ENCODE assay signal across 8 cellular contexts in the genomic region with DNA sequence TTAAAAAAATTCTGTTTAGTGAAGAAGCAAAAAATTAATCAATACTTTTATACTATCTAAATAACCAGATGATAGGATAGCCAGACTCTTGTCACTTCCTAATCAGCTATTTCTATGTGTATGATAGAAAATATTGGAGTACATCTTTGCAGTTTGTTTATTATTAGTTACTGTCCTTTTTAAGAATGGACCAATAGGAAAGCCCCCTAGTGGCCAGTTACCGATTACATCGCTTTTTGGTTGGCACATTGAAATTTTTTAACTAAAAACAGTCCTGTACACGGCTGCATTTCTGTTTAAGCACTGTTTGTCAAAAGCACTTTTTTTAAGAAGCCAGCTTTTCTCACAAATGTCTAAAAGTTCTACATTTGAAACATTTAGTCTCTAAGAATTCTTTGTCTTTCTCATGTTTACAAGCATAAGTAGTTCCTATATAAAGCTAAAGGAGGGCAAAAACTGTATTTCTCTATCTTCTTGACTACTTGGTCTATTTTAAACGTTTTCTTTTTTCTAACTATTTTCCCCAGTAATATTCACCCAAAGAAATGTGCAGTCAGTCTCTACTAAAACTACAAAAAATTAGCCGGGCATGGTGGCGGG.
A peak's percentile ranks its signal among the peaks of the same experiment; 100 is the strongest.
DNase-seq lines count a peak whose midpoint lies in the region; ATAC-seq, FAIRE-seq and TF ChIP-seq lines count a peak whose summit lies in the region.

No MANE protein-coding gene starts in this region.

- intact Hi-C loops in CD8-positive, alpha-beta T cell (cut with DNase I, micrococcal nuclease): no loop called here
- intact Hi-C loops in sciatic nerve (cut with DNase I): no loop called here

- H3K36me3 Mint-ChIP-seq in CD8-positive, alpha-beta T cell: no peaks in the 10 kb centered on the region
- no peaks in the 10 kb centered on the region for H3K36me3 Mint-ChIP-seq in naive thymus-derived CD8-positive, alpha-beta T cell

- no peak for ATAC-seq in CD8-positive, alpha-beta T cell
- no peak for ATAC-seq in naive thymus-derived CD8-positive, alpha-beta T cell
- no peak for ATAC-seq in sciatic nerve
- no peak for ATAC-seq in HG03442 (IDR thresholded peaks at IDR 0.05; ENCODE audit: unreplicated experiment)

- peak; percentile 44 for TF ChIP-seq CTCF in CD8-positive, alpha-beta T cell (IDR thresholded peaks at IDR 0.05)
- peak; percentile 81 for TF ChIP-seq CTCF in fibroblast of pulmonary artery (IDR thresholded peaks at IDR 0.05; ENCODE audit: low read length, missing control alignments)

- no peaks in the 10 kb centered on the region for H3K9me3 ChIP-seq in CD8-positive, alpha-beta T cell (ENCODE audit: low read length)
- no peaks in the 10 kb centered on the region for H3K9me3 ChIP-seq in small intestine (ENCODE audit: control insufficient read depth, low read depth)

- no peaks in the 10 kb centered on the region for H3K36me3 ChIP-seq in CD8-positive, alpha-beta T cell (ENCODE audit: insufficient read depth, low read length)
- no peaks in the 10 kb centered on the region for H3K36me3 ChIP-seq in small intestine (ENCODE audit: control insufficient read depth in 2 of 2, insufficient read depth in 2 of 2, low read length in 2 of 2)

- no peak overlapping the region for H3K27ac ChIP-seq in CD8-positive, alpha-beta T cell (ENCODE audit: low read depth, low read length)
- no peak overlapping the region for H3K27ac ChIP-seq in small intestine (ENCODE audit: low read depth in 1 of 2, low read length in 1 of 2)

- WGBS in small intestine, 3 donors: 34 to 35% (median 34%) methylated on average over 6 of the region's 6 CpGs

- H3K4me3 Mint-ChIP-seq in CD8-positive, alpha-beta T cell: no peak overlapping the region
- no peak overlapping the region for H3K4me3 Mint-ChIP-seq in naive thymus-derived CD8-positive, alpha-beta T cell

- in situ Hi-C loops in SK-MEL-5 (cut with HindIII; ENCODE audit: low pct_unique_long_range_greater_than_20kb, low sequenced_read_pairs): no loop called here

- CTCF ChIA-PET in CD8-positive, alpha-beta T cell (lab: Charles Lee): no interaction called here

- H3K27ac Mint-ChIP-seq in CD8-positive, alpha-beta T cell: no peak overlapping the region
- H3K27ac Mint-ChIP-seq in naive thymus-derived CD8-positive, alpha-beta T cell: no peak overlapping the region

- H3K4me1 ChIP-seq in CD8-positive, alpha-beta T cell (ENCODE audit: insufficient read depth, low read length): no peaks in the 10 kb centered on the region
- no peaks in the 10 kb centered on the region for H3K4me1 ChIP-seq in small intestine (ENCODE audit: control insufficient read depth in 2 of 2, insufficient read depth in 1 of 2, low read depth in 1 of 2, low read length in 1 of 2)

- no peaks in the 10 kb centered on the region for H3K27me3 Mint-ChIP-seq in CD8-positive, alpha-beta T cell (ENCODE audit: low read depth)
- peaks cover 1 to 7% (median 4%) of the 10 kb centered on the region in 5 donors for H3K27me3 Mint-ChIP-seq in naive thymus-derived CD8-positive, alpha-beta T cell

- FAIRE-seq in small intestine (lab: Jason Lieb, UNC): no peak

- POLR2A ChIA-PET in CD8-positive, alpha-beta T cell (lab: Charles Lee): no interaction called here
- POLR2A ChIA-PET in naive thymus-derived CD8-positive, alpha-beta T cell (lab: Charles Lee): no interaction called here

- H3K27me3 ChIP-seq in CD8-positive, alpha-beta T cell (ENCODE audit: insufficient read depth, low read length): no peaks in the 10 kb centered on the region
- no peaks in the 10 kb centered on the region for H3K27me3 ChIP-seq in small intestine (ENCODE audit: control insufficient read depth in 2 of 2, insufficient read depth in 2 of 2, low read length in 2 of 2)

- H3K9me3 Mint-ChIP-seq in CD8-positive, alpha-beta T cell: no peaks in the 10 kb centered on the region
- H3K9me3 Mint-ChIP-seq in naive thymus-derived CD8-positive, alpha-beta T cell: peaks cover 0 to 3% (median 0%) of the 10 kb centered on the region in 9 donors

- no peak overlapping the region for H3K4me3 ChIP-seq in CD8-positive, alpha-beta T cell (ENCODE audit: low read depth, low read length)
- H3K4me3 ChIP-seq in fibroblast of pulmonary artery (replicated peaks; ENCODE audit: low read depth, low read length): no peak overlapping the region
- H3K4me3 ChIP-seq in small intestine (ENCODE audit: low read depth in 1 of 2, low read length in 2 of 2): no peak overlapping the region

- no peaks in the 10 kb centered on the region for H3K4me1 Mint-ChIP-seq in CD8-positive, alpha-beta T cell (ENCODE audit: low read depth)
- no peaks in the 10 kb centered on the region for H3K4me1 Mint-ChIP-seq in naive thymus-derived CD8-positive, alpha-beta T cell

- DNase-seq in CD8-positive, alpha-beta T cell: no peak
- peak; percentile 71 for DNase-seq in HCEC 1CT
- peak; percentile 62 for DNase-seq in SK-MEL-5 (ENCODE audit: low read depth, low spot score)
- DNase-seq in fibroblast of pulmonary artery (ENCODE audit: low read depth): peak; percentile 70
- DNase-seq in small intestine: peak; percentile 16
- DNase-seq in naive thymus-derived CD8-positive, alpha-beta T cell: no peak
- DNase-seq in sciatic nerve (ENCODE audit: low spot score): no peak

Comparison
In these comparisons a context has a peak if more than half of its experiments do, and no peak if none do; other contexts are left out.
1. DNase-seq: peak in HCEC 1CT (single experiment), SK-MEL-5 (single experiment), fibroblast of pulmonary artery (single experiment) and small intestine (single experiment); none in CD8-positive, alpha-beta T cell (0 of 7), naive thymus-derived CD8-positive, alpha-beta T cell (0 of 10) and sciatic nerve (single experiment).